Comparison of ENCODE assay signal across 9 cellular contexts in genomic region chr11:44572884-44573283, GRCh38. TPM values are rescaled to one million over a fixed set of nuclear protein-coding genes. Genes with fewer than 3 reads are reported as not detected.
DNase-seq lines count a peak whose midpoint lies in the region; ATAC-seq, FAIRE-seq and TF ChIP-seq lines count a peak whose summit lies in the region.
"Had no signal": no experiment of that assay in that cellular context is flagged by ENCODE, and none has a peak within 500 bp of the region (broad histone marks: within the 10 kb centered on the region; RNA-seq: fewer than 3 reads in every experiment).

No MANE protein-coding gene starts in this region.

- DNase-seq in ELF-1 (ENCODE audit: low read depth, low spot score) (peak; percentile 97), keratinocyte (ENCODE audit: low read depth, low spot score) (no peak), GOT3 (lab: John Stamatoyannopoulos, UW) (no peak), substantia nigra (lab: John Stamatoyannopoulos, UW) (no peak), H4 (ENCODE audit: low spot score) (no peak), NCI-H2171 treated with DMSO at 0.1 percent for 48 hours (lab: John Stamatoyannopoulos, UW) (no peak)
- DNase-seq in activated T-cell treated with anti-CD3 and anti-CD28 coated beads, Interleukin-2, amount 50 U/mL, for 4 hours: no peak
- DNase-seq: NCI-H146 had no signal

- no peaks in the 10 kb centered on the region for H3K27me3 ChIP-seq in ACC112 (ENCODE audit: insufficient read depth, low read length)
- no peaks in the 10 kb centered on the region for H3K27me3 ChIP-seq in keratinocyte (ENCODE audit: control insufficient read depth, extremely low read depth, insufficient read depth, low read length)

- H3K4me2 ChIP-seq in keratinocyte (ENCODE audit: control insufficient read depth, extremely low read depth, insufficient read depth, low read depth, low read length): peak overlapping the region; percentile 52

- H3K36me3 ChIP-seq in ACC112 (ENCODE audit: insufficient read depth, low read length): no peaks in the 10 kb centered on the region
- peaks cover 8 to 13% of the 10 kb centered on the region in 2 experiments for H3K36me3 ChIP-seq in keratinocyte (ENCODE audit: control insufficient read depth in 2 of 2, extremely low read depth in 1 of 2, insufficient read depth in 2 of 2, low read length in 2 of 2)

- TF ChIP-seq CTCF in keratinocyte (optimal IDR thresholded peaks at IDR 0.05 in 1 of 3, IDR thresholded peaks at IDR 0.05 in 1 of 3, conservative IDR thresholded peaks at IDR 0.05 in 1 of 3; ENCODE audit: extremely low read depth in 1 of 3, insufficient read depth in 2 of 3, low read length in 3 of 3): no peak

- peaks cover 95% of the 10 kb centered on the region for H3K4me1 Mint-ChIP-seq in activated T-cell treated with anti-CD3 and anti-CD28 coated beads, Interleukin-2, amount 50 U/mL, for 4 hours (ENCODE audit: low read depth)

- H3K9me3 Mint-ChIP-seq in activated T-cell treated with anti-CD3 and anti-CD28 coated beads, Interleukin-2, amount 50 U/mL, for 4 hours: no peaks in the 10 kb centered on the region

- H3K4me3 Mint-ChIP-seq in activated T-cell treated with anti-CD3 and anti-CD28 coated beads, Interleukin-2, amount 50 U/mL, for 4 hours: peak overlapping the region; percentile 73

- H2AFZ ChIP-seq in ACC112 (ENCODE audit: low read length, unreplicated experiment) (no peak overlapping the region), keratinocyte (ENCODE audit: control insufficient read depth, low read length) (no peak overlapping the region)

- H3K27me3 Mint-ChIP-seq in activated T-cell treated with anti-CD3 and anti-CD28 coated beads, Interleukin-2, amount 50 U/mL, for 4 hours (ENCODE audit: low read depth): no peaks in the 10 kb centered on the region

- H3K4me3 ChIP-seq in ACC112 (ENCODE audit: low read depth, low read length) (no peak overlapping the region), keratinocyte (ENCODE audit: control insufficient read depth in 2 of 3, extremely low read depth in 1 of 3, insufficient read depth in 2 of 3, low read depth in 1 of 3, low read length in 3 of 3) (no peak overlapping the region)

- H3K27ac ChIP-seq in ACC112 (ENCODE audit: low read depth, low read length) (peak overlapping the region; percentile 97; the same call in 1 of the 2 replicates), keratinocyte (ENCODE audit: control insufficient read depth, insufficient read depth, low read length) (peak overlapping the region; percentile 94), substantia nigra (ENCODE audit: low read depth, low read length, poor library complexity, severe bottlenecking) (no peak overlapping the region)

- H3K9me3 ChIP-seq in keratinocyte (ENCODE audit: control insufficient read depth, low read depth, low read length): no peaks in the 10 kb centered on the region

- H4K20me1 ChIP-seq in keratinocyte (ENCODE audit: control insufficient read depth, extremely low read depth, insufficient read depth, low read length): no peaks in the 10 kb centered on the region

- dilution Hi-C loops in keratinocyte (cut with MboI; ENCODE audit: extremely low pct_ligation_motif_present, low sequenced_read_pairs): no loop called here

- peaks cover 2% of the 10 kb centered on the region for H3K9me1 ChIP-seq in keratinocyte (ENCODE audit: control insufficient read depth, extremely low read depth, insufficient read depth, low read length)

- H3K9ac ChIP-seq in keratinocyte (ENCODE audit: control insufficient read depth, extremely low read depth, insufficient read depth, low read length): peak overlapping the region; percentile 3

- peaks cover 83% of the 10 kb centered on the region for H3K4me1 ChIP-seq in ACC112 (ENCODE audit: control insufficient read depth, insufficient read depth, low read length, unreplicated experiment)
- peaks cover 87% of the 10 kb centered on the region for H3K4me1 ChIP-seq in keratinocyte (ENCODE audit: control insufficient read depth, extremely low read depth, insufficient read depth, low read length)

- peak; percentile 84 for FAIRE-seq in keratinocyte (lab: Jason Lieb, UNC)

- H3K36me3 Mint-ChIP-seq in activated T-cell treated with anti-CD3 and anti-CD28 coated beads, Interleukin-2, amount 50 U/mL, for 4 hours (ENCODE audit: insufficient read depth): peaks cover 37% of the 10 kb centered on the region

- ATAC-seq in activated T-cell treated with anti-CD3 and anti-CD28 coated beads, Interleukin-2, amount 50 U/mL, for 4 hours: no peak

- H3K79me2 ChIP-seq in ACC112 (ENCODE audit: control insufficient read depth, insufficient read depth, low read length, unreplicated experiment) (peaks cover 42% of the 10 kb centered on the region), keratinocyte (ENCODE audit: control insufficient read depth, insufficient read depth, low read length) (peaks cover 66% of the 10 kb centered on the region)

RNA-seq across cellular contexts. Expression of gene CD82, which starts 7.4 kb away (rescaled TPM):
- total RNA-seq in activated T-cell treated with anti-CD3 and anti-CD28 coated beads, Interleukin-2, amount 50 U/mL, for 4 hours: 100 to 1,000 TPM; 364 to 594 (median 428) TPM
- 118 to 209 TPM (median 204 TPM) in 3 replicates for polyA plus RNA-seq in keratinocyte
- 32.3 TPM for polyA plus RNA-seq in keratinocyte (2011; ENCODE audit: low read depth)
- 54.2 and 96.1 TPM in 2 replicates for polyA plus RNA-seq in keratinocyte (2011; cell fraction: cytosol; rRNA removed)
- polyA plus RNA-seq in keratinocyte (2011; cell fraction: nucleus; rRNA removed): 291 and 302 TPM in 2 replicates
- 102 and 180 TPM in 2 replicates for polyA plus RNA-seq in keratinocyte (2012; ENCODE audit: low replicate concordance)
- polyA minus RNA-seq in keratinocyte: 136 to 381 TPM (median 165 TPM) in 3 replicates
- 148 TPM for polyA minus RNA-seq in keratinocyte (2011; cell fraction: cytosol; rRNA and poly(A)+ RNA removed)
- 171 and 244 TPM in 2 replicates for polyA minus RNA-seq in keratinocyte (2011; cell fraction: nucleus; rRNA and poly(A)+ RNA removed)
- total RNA-seq in H4 (2014; rRNA removed; shearing (Covaris generic)): 6.7 and 15.7 TPM in 2 replicates

Comparison
In these comparisons a context has a peak if more than half of its experiments do, and no peak if none do; other contexts are left out.
1. RNA of gene CD82, which starts 7.4 kb away (total RNA-seq): 364 to 594 TPM in activated T-cell treated with anti-CD3 and anti-CD28 coated beads, Interleukin-2, amount 50 U/mL, for 4 hours; 6.7 to 15.7 TPM in H4; every median in the first group is over 10 times any median in the second.